ENCODE assay signal across 23 cellular contexts in genomic region chr12:52438305-52439301, GRCh38. TPM values are rescaled to one million over a fixed set of nuclear protein-coding genes. Genes with fewer than 3 reads are reported as not detected.
"Had no signal": no experiment of that assay in that cellular context is flagged by ENCODE, and none has a peak within 500 bp of the region (broad histone marks: within the 10 kb centered on the region; RNA-seq: fewer than 3 reads in every experiment).

No MANE protein-coding gene starts in this region.

- ATAC-seq: activated CD4-positive, alpha-beta T cell treated with anti-CD3 and anti-CD28 coated beads for 36 hours; activated naive CD4-positive, alpha-beta T cell treated with anti-CD3 and anti-CD28 coated beads, Interleukin-2, amount 50 U/mL, for 72 hours; WTC11 had no signal

- H3K4me3 ChIP-seq: adrenal gland, left ventricle myocardium inferior, suprapubic skin, transverse colon had no signal

- DNase-seq: activated CD4-positive, alpha-beta T cell treated with anti-CD3 and anti-CD28 coated beads for 36 hours; activated CD4-positive, alpha-beta T cell treated with anti-CD3 and anti-CD28 coated beads, Interleukin-2, amount 50 U/mL, for 48 hours; activated gamma-delta T cell treated with Interleukin-2 at 50 U/mL for 16 hours; adrenal gland; effector CD8-positive, alpha-beta T cell; hypothalamus; kidney; left ventricle myocardium inferior; naive B cell; transverse colon had no signal

- H3K36me3 ChIP-seq: adrenal gland, left ventricle myocardium inferior, suprapubic skin, transverse colon had no signal

- H3K9me3 ChIP-seq: adrenal gland, left ventricle myocardium inferior, suprapubic skin, transverse colon had no signal

- H3K27me3 ChIP-seq: adrenal gland, transverse colon had no signal

- H3K4me1 ChIP-seq: adrenal gland had no signal

- H3K27ac ChIP-seq: adrenal gland, left ventricle myocardium inferior, suprapubic skin, transverse colon had no signal

RNA-seq across cellular contexts. Expression of gene KRT75, which starts 4.4 kb away (rescaled TPM):
- total RNA-seq: activated CD4-positive, alpha-beta T cell treated with anti-CD3 and anti-CD28 coated beads for 36 hours; activated naive CD4-positive, alpha-beta T cell treated with anti-CD3 and anti-CD28 coated beads, Interleukin-2, amount 50 U/mL, for 72 hours; activated T-helper 1 cell treated with anti-CD3 and anti-CD28 coated beads, Interleukin-12 subunit alpha, Interleukin-12 subunit beta, Interleukin-2, Interleukin-4 antibody, amounts not matched to agents 30 ng/mL and 10 ng/mL and 1 ng/mL, durations not matched to agents 14 hours and 24 hours and 36 hours; adrenal gland; astrocyte; cerebellum; endothelial cell of umbilical vein; frontal cortex; kidney; left ventricle myocardium inferior; mononuclear cell; neural crest cell; progenitor cell of endocrine pancreas; skeletal muscle tissue; transverse colon; WTC11 had no signal

RNA-seq across cellular contexts. Expression of gene KRT6B, which starts 13.3 kb away (rescaled TPM):
- total RNA-seq: activated CD4-positive, alpha-beta T cell treated with anti-CD3 and anti-CD28 coated beads for 36 hours; activated naive CD4-positive, alpha-beta T cell treated with anti-CD3 and anti-CD28 coated beads, Interleukin-2, amount 50 U/mL, for 72 hours; activated T-helper 1 cell treated with anti-CD3 and anti-CD28 coated beads, Interleukin-12 subunit alpha, Interleukin-12 subunit beta, Interleukin-2, Interleukin-4 antibody, amounts not matched to agents 30 ng/mL and 10 ng/mL and 1 ng/mL, durations not matched to agents 14 hours and 24 hours and 36 hours; astrocyte; cerebellum; endothelial cell of umbilical vein; frontal cortex; kidney; left ventricle myocardium inferior; mononuclear cell; neural crest cell; osteoblast; progenitor cell of endocrine pancreas; skeletal muscle tissue; transverse colon; WTC11 had no signal

RNA-seq across cellular contexts. Expression of gene KRT82, which starts 32.5 kb away (rescaled TPM):
- total RNA-seq: activated CD4-positive, alpha-beta T cell treated with anti-CD3 and anti-CD28 coated beads for 36 hours; activated naive CD4-positive, alpha-beta T cell treated with anti-CD3 and anti-CD28 coated beads, Interleukin-2, amount 50 U/mL, for 72 hours; activated T-helper 1 cell treated with anti-CD3 and anti-CD28 coated beads, Interleukin-12 subunit alpha, Interleukin-12 subunit beta, Interleukin-2, Interleukin-4 antibody, amounts not matched to agents 30 ng/mL and 10 ng/mL and 1 ng/mL, durations not matched to agents 14 hours and 24 hours and 36 hours; adrenal gland; astrocyte; cerebellum; endothelial cell of umbilical vein; frontal cortex; kidney; left ventricle myocardium inferior; mononuclear cell; neural crest cell; osteoblast; progenitor cell of endocrine pancreas; skeletal muscle tissue; transverse colon; WTC11 had no signal

RNA-seq across cellular contexts. Expression of gene KRT6C, which starts 35.0 kb away (rescaled TPM):
- total RNA-seq: activated CD4-positive, alpha-beta T cell treated with anti-CD3 and anti-CD28 coated beads for 36 hours; activated naive CD4-positive, alpha-beta T cell treated with anti-CD3 and anti-CD28 coated beads, Interleukin-2, amount 50 U/mL, for 72 hours; activated T-helper 1 cell treated with anti-CD3 and anti-CD28 coated beads, Interleukin-12 subunit alpha, Interleukin-12 subunit beta, Interleukin-2, Interleukin-4 antibody, amounts not matched to agents 30 ng/mL and 10 ng/mL and 1 ng/mL, durations not matched to agents 14 hours and 24 hours and 36 hours; astrocyte; cerebellum; endothelial cell of umbilical vein; frontal cortex; kidney; left ventricle myocardium inferior; mononuclear cell; neural crest cell; osteoblast; progenitor cell of endocrine pancreas; skeletal muscle tissue; WTC11 had no signal

RNA-seq across cellular contexts. Expression of gene KRT84, which starts 53.2 kb away (rescaled TPM):
- total RNA-seq: activated CD4-positive, alpha-beta T cell treated with anti-CD3 and anti-CD28 coated beads for 36 hours; activated naive CD4-positive, alpha-beta T cell treated with anti-CD3 and anti-CD28 coated beads, Interleukin-2, amount 50 U/mL, for 72 hours; activated T-helper 1 cell treated with anti-CD3 and anti-CD28 coated beads, Interleukin-12 subunit alpha, Interleukin-12 subunit beta, Interleukin-2, Interleukin-4 antibody, amounts not matched to agents 30 ng/mL and 10 ng/mL and 1 ng/mL, durations not matched to agents 14 hours and 24 hours and 36 hours; adrenal gland; astrocyte; cerebellum; endothelial cell of umbilical vein; frontal cortex; kidney; left ventricle myocardium inferior; mononuclear cell; neural crest cell; osteoblast; progenitor cell of endocrine pancreas; skeletal muscle tissue; transverse colon; WTC11 had no signal
